Comparison of ENCODE assay signal across 3 cellular contexts in the genomic region with DNA sequence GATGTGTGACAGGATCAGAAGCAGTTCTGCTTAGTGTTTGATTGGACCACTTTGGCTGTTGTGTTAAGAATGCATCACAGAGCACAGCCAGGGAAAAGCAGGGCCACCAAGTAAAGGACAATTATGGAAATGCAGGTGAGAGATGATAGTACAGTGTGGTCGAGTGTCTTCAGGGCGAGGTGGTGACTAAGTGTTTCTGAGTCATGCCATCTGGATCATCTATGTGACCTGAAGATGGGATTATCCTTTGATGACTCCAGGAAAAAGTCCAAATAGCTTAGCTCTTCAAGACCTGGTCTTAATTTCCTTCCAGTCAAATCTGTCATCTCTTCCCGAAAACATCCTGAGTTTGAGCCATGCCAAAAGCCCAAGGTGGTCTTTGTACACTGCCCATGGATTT.
TF ChIP-seq lines count a peak whose summit lies in the region.

No MANE protein-coding gene starts in this region.

TF ChIP-seq in SK-N-SH, 30 proteins besides CTCF, POLR2A, EP300 and RAD21:
- no peak for TF ChIP-seq FOXM1 (IDR thresholded peaks at IDR 0.05; ENCODE audit: low read depth)
- TF ChIP-seq NFIC (IDR thresholded peaks at IDR 0.05; ENCODE audit: borderline replicate concordance): no peak
- TF ChIP-seq, protein P1, sequence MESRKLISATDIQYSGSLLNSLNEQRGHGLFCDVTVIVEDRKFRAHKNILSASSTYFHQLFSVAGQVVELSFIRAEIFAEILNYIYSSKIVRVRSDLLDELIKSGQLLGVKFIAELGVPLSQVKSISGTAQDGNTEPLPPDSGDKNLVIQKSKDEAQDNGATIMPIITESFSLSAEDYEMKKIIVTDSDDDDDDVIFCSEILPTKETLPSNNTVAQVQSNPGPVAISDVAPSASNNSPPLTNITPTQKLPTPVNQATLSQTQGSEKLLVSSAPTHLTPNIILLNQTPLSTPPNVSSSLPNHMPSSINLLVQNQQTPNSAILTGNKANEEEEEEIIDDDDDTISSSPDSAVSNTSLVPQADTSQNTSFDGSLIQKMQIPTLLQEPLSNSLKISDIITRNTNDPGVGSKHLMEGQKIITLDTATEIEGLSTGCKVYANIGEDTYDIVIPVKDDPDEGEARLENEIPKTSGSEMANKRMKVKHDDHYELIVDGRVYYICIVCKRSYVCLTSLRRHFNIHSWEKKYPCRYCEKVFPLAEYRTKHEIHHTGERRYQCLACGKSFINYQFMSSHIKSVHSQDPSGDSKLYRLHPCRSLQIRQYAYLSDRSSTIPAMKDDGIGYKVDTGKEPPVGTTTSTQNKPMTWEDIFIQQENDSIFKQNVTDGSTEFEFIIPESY (IDR thresholded peaks at IDR 0.05; ENCODE audit: borderline replicate concordance, low read depth): no peak
- TF ChIP-seq TCF12 (IDR thresholded peaks at IDR 0.05): peak; percentile 13; the same call in 1 of the 2 replicates
- TF ChIP-seq CHD2 (IDR thresholded peaks at IDR 0.05; ENCODE audit: low read length, partially characterized antibody): no peak
- no peak for TF ChIP-seq GABPA (IDR thresholded peaks at IDR 0.05; ENCODE audit: low read depth)

TF ChIP-seq in SK-N-SH treated with all-trans-retinoic acid at 6 μM for 48 hours, 23 proteins besides CTCF, POLR2A, EP300 and RAD21:
- no peak for TF ChIP-seq ZNF565 (CRISPR knock-in tag; conservative IDR thresholded peaks at IDR 0.05; ENCODE audit: low read depth)
- TF ChIP-seq TCF4 (CRISPR knock-in tag; IDR thresholded peaks at IDR 0.05; ENCODE audit: borderline replicate concordance): no peak
- TF ChIP-seq RARB (CRISPR knock-in tag; IDR thresholded peaks at IDR 0.05): no peak
- TF ChIP-seq ESRRG (CRISPR knock-in tag; IDR thresholded peaks at IDR 0.05): no peak
- TF ChIP-seq PPARA (CRISPR knock-in tag; IDR thresholded peaks at IDR 0.05; ENCODE audit: borderline replicate concordance): no peak
- TF ChIP-seq CSDC2 (CRISPR knock-in tag; IDR thresholded peaks at IDR 0.05): no peak
- no peak for TF ChIP-seq GLIS3 (CRISPR knock-in tag; IDR thresholded peaks at IDR 0.05)

TF ChIP-seq in HCT116, 20 proteins besides CTCF, POLR2A, EP300 and RAD21:
- TF ChIP-seq EZH2 (IDR thresholded peaks at IDR 0.05) (no peak), SRF (IDR thresholded peaks at IDR 0.05; ENCODE audit: low read depth) (no peak), FOSL1 (IDR thresholded peaks at IDR 0.05; ENCODE audit: low read depth) (peak; percentile 35; the same call in 1 of the 2 replicates), POLR2AphosphoS5 (IDR thresholded peaks at IDR 0.05; ENCODE audit: low read depth, low read length) (no peak), JUND (IDR thresholded peaks at IDR 0.05) (peak; percentile 33; the same call in 1 of the 2 replicates)
